ENCODE assay signal across 19 cellular contexts in genomic region chr4:187666634-187667033, GRCh38.
DNase-seq lines count a peak whose midpoint lies in the region; ATAC-seq and TF ChIP-seq lines count a peak whose summit lies in the region.
"Had no signal": no experiment of that assay in that cellular context is flagged by ENCODE, and none has a peak within 500 bp of the region (broad histone marks: within the 10 kb centered on the region; RNA-seq: fewer than 3 reads in every experiment).

No MANE protein-coding gene starts in this region.

- H3K4me1 ChIP-seq in GM23248 (ENCODE audit: insufficient read depth) (no peaks in the 10 kb centered on the region), testis (peaks cover 12% of the 10 kb centered on the region)
- H3K4me1 ChIP-seq: spleen had no signal

- H3K4me1 Mint-ChIP-seq in mesothelial cell of epicardium: peaks cover 14% of the 10 kb centered on the region
- no peaks in the 10 kb centered on the region for H3K4me1 Mint-ChIP-seq in activated CD4-positive, alpha-beta memory T cell treated with anti-CD3 and anti-CD28 coated beads for 36 hours (ENCODE audit: low read depth)

- DNase-seq in GM23248 (peak; percentile 1), left kidney (ENCODE audit: low read depth, low spot score) (peak; percentile 64), testis (peak; percentile 54), mesothelial cell of epicardium (ENCODE audit: low spot score in 2 of 2, unreplicated experiment in 2 of 2) (no peak)
- DNase-seq in activated CD4-positive, alpha-beta memory T cell treated with anti-CD3 and anti-CD28 coated beads for 36 hours: no peak
- DNase-seq: activated CD4-positive, alpha-beta T cell treated with anti-CD3 and anti-CD28 coated beads for 48 hours; CD4-positive, alpha-beta T cell; effector CD8-positive, alpha-beta T cell; HCEC 1CT; KBM-7; NCI-H1417 treated with DMSO at 0.1 percent for 48 hours; NCI-H446 treated with DMSO at 0.1 percent for 48 hours; spleen had no signal

- peaks cover 4% of the 10 kb centered on the region for H3K27me3 Mint-ChIP-seq in mesothelial cell of epicardium (ENCODE audit: low read depth)
- H3K27me3 Mint-ChIP-seq in activated CD4-positive, alpha-beta memory T cell treated with anti-CD3 and anti-CD28 coated beads for 36 hours: no peaks in the 10 kb centered on the region
- H3K27me3 Mint-ChIP-seq: CD4-positive, alpha-beta T cell; stimulated activated naive CD8-positive, alpha-beta T cell treated with anti-CD3 and anti-CD28 coated beads, Interleukin-15, Interleukin-2, amounts not matched to agents 100 ng/mL and 50 ng/mL, for 24 hours had no signal

- no peaks in the 10 kb centered on the region for H3K9me3 ChIP-seq in GM23248 (ENCODE audit: low read depth)
- H3K9me3 ChIP-seq in testis: no peaks in the 10 kb centered on the region

- POLR2A ChIA-PET in activated CD4-positive, alpha-beta memory T cell treated with anti-CD3 and anti-CD28 coated beads for 36 hours (lab: Charles Lee): no interaction called here

- H3K9me2 ChIP-seq in GM23248 (ENCODE audit: insufficient read depth): no peaks in the 10 kb centered on the region

- peaks cover 11% of the 10 kb centered on the region for H3K9me3 Mint-ChIP-seq in mesothelial cell of epicardium
- peaks cover 13% of the 10 kb centered on the region for H3K9me3 Mint-ChIP-seq in activated CD4-positive, alpha-beta memory T cell treated with anti-CD3 and anti-CD28 coated beads for 36 hours

- H3K4me2 ChIP-seq in GM23248 (ENCODE audit: unreplicated experiment): no peak overlapping the region

- peaks cover 3% of the 10 kb centered on the region for H3K36me3 Mint-ChIP-seq in mesothelial cell of epicardium
- H3K36me3 Mint-ChIP-seq in activated CD4-positive, alpha-beta memory T cell treated with anti-CD3 and anti-CD28 coated beads for 36 hours: no peaks in the 10 kb centered on the region
- H3K36me3 Mint-ChIP-seq: activated naive CD4-positive, alpha-beta T cell treated with anti-CD3 and anti-CD28 coated beads, Interleukin-2, amount 50 U/mL, for 72 hours had no signal

- H3K79me2 ChIP-seq in GM23248 (ENCODE audit: insufficient read depth): no peaks in the 10 kb centered on the region

- WGBS in GM23248 (ENCODE audit: low coverage in 1 of 2, low lambda C conversion rate in 2 of 2, missing lambda C conversion rate in 2 of 2), 2 experiments: 4 to 6% methylated on average over 9 of the region's 9 CpGs
- 37 to 57% methylated on average over 9 of the region's 9 CpGs for WGBS in testis, 2 donors

- no peak overlapping the region for H3K9ac ChIP-seq in GM23248

- TF ChIP-seq CTCF in VCaP (conservative IDR thresholded peaks at IDR 0.05) (peak; percentile 41), testis (IDR thresholded peaks at IDR 0.05) (no peak), mesothelial cell of epicardium (IDR thresholded peaks at IDR 0.05; ENCODE audit: unreplicated experiment) (no peak)

- H3K27me3 ChIP-seq in GM23248 (replicated peaks; ENCODE audit: insufficient read depth) (no peaks in the 10 kb centered on the region), testis (no peaks in the 10 kb centered on the region)
- H3K27me3 ChIP-seq: spleen had no signal

- in situ Hi-C loops in GM23248 (cut with MboI): no loop called here

- H2AFZ ChIP-seq in GM23248: no peak overlapping the region

- H3F3A ChIP-seq in GM23248 (ENCODE audit: insufficient read depth): no peaks in the 10 kb centered on the region

- no peak for TF ChIP-seq POLR2A in testis (IDR thresholded peaks at IDR 0.05)

- CTCF ChIA-PET in activated CD4-positive, alpha-beta memory T cell treated with anti-CD3 and anti-CD28 coated beads for 36 hours (lab: Charles Lee): no interaction called here

- H4K20me1 ChIP-seq in GM23248 (ENCODE audit: insufficient read depth): no peaks in the 10 kb centered on the region

- H3K36me3 ChIP-seq in GM23248 (ENCODE audit: low read depth) (no peaks in the 10 kb centered on the region), testis (ENCODE audit: low read depth, missing control alignments) (no peaks in the 10 kb centered on the region)
- H3K36me3 ChIP-seq: spleen had no signal

- H3K4me3 ChIP-seq in GM23248: no peak overlapping the region
- H3K4me3 ChIP-seq in testis: no peak overlapping the region
- H3K4me3 ChIP-seq: lung, spleen had no signal

- H3K27ac Mint-ChIP-seq in mesothelial cell of epicardium: no peak overlapping the region
- no peak overlapping the region for H3K27ac Mint-ChIP-seq in activated CD4-positive, alpha-beta memory T cell treated with anti-CD3 and anti-CD28 coated beads for 36 hours
- H3K27ac Mint-ChIP-seq: activated naive CD4-positive, alpha-beta T cell treated with anti-CD3 and anti-CD28 coated beads, Interleukin-2, amount 50 U/mL, for 72 hours; CD4-positive, alpha-beta T cell; stimulated activated naive CD8-positive, alpha-beta T cell treated with anti-CD3 and anti-CD28 coated beads, Interleukin-15, Interleukin-2, amounts not matched to agents 100 ng/mL and 50 ng/mL, for 24 hours; T-helper 1 cell treated with Interleukin-12 subunit alpha and Interleukin-12 subunit beta and Interleukin-4 antibody, amounts not matched to agents 30 μg/mL and 1 μg/mL, for 36 hours had no signal

- no peak overlapping the region for H3K4me3 Mint-ChIP-seq in mesothelial cell of epicardium
- no peak overlapping the region for H3K4me3 Mint-ChIP-seq in activated CD4-positive, alpha-beta memory T cell treated with anti-CD3 and anti-CD28 coated beads for 36 hours
- H3K4me3 Mint-ChIP-seq: CD4-positive, alpha-beta T cell; stimulated activated naive CD8-positive, alpha-beta T cell treated with anti-CD3 and anti-CD28 coated beads, Interleukin-15, Interleukin-2, amounts not matched to agents 100 ng/mL and 50 ng/mL, for 24 hours; T-helper 1 cell treated with Interleukin-12 subunit alpha and Interleukin-12 subunit beta and Interleukin-4 antibody, amounts not matched to agents 30 μg/mL and 1 μg/mL, for 36 hours had no signal

- H3K27ac ChIP-seq in GM23248 (no peak overlapping the region), VCaP (no peak overlapping the region), testis (no peak overlapping the region)
- H3K27ac ChIP-seq: spleen had no signal

- ATAC-seq in GM21825 (IDR thresholded peaks at IDR 0.05; ENCODE audit: unreplicated experiment): no peak
- ATAC-seq: activated naive CD4-positive, alpha-beta T cell treated with anti-CD3 and anti-CD28 coated beads, Interleukin-2, amount 50 U/mL, for 72 hours had no signal

- intact Hi-C loops in testis (cut with DNase I; ENCODE audit: low total_unique reads): no loop called here
- intact Hi-C loops in activated CD4-positive, alpha-beta memory T cell treated with anti-CD3 and anti-CD28 coated beads for 36 hours (cut with micrococcal nuclease): no loop called here

Comparison
In these comparisons a context has a peak if more than half of its experiments do, and no peak if none do; other contexts are left out.
1. DNase-seq: peak in GM23248 (single experiment), left kidney (single experiment) and testis (single experiment); none in mesothelial cell of epicardium (0 of 2) and activated CD4-positive, alpha-beta memory T cell treated with anti-CD3 and anti-CD28 coated beads for 36 hours (single experiment).